1 cellular context compared by ENCODE assay signal in genomic region chr20:44738779-44739477, GRCh38.
A peak's percentile ranks its signal among the peaks of the same experiment; 100 is the strongest.
TF ChIP-seq lines count a peak whose summit lies in the region.

No MANE protein-coding gene starts in this region.

TF ChIP-seq in HEK293T, 16 proteins besides CTCF, POLR2A, EP300 and RAD21 (continued from another document):
- TF ChIP-seq L3MBTL2 (conservative IDR thresholded peaks at IDR 0.05) (peak; percentile 78), HDGF (IDR thresholded peaks at IDR 0.05; ENCODE audit: borderline replicate concordance) (0 out of 2 replicates have a peak, but pooled peaks have one; percentile 44)
